In the genomic region with DNA sequence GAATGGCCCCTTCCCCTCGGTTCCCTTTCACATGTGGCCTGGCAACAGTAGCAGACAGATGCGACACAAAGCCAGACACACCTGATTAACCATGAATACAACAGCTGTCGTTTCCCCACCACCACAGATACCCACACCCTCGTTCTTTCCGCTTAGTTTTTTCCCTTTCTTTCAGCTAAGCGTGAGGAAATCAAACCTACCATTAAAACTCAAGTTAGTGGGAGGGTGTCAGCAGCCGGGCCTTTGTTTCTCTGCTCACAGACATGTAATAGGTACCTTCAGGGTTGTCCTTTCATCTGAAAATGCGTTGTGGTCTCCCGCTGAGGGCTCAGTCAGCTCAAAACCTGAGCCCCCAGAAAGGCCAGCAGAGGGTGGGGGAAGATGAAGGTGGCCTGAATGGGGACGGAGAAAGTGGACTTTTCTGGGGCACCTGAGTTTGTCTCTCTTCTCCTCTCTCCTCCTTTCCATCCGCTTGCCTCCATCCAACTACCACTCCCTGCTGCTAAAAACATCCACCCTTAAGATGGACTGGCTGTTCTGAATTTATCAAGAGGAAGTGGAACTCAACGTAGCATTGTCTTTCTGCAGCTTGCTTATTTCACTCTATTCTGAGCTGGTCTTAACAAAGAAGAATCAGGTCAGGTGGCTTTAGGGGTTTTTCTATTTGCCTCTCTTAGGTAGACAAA, we compare ENCODE assay signal across 10 cellular contexts.
A peak's percentile ranks its signal among the peaks of the same experiment; 100 is the strongest.
DNase-seq lines count a peak whose midpoint lies in the region; ATAC-seq and TF ChIP-seq lines count a peak whose summit lies in the region.
"Had no signal": no experiment of that assay in that cellular context is flagged by ENCODE, and none has a peak within 500 bp of the region (broad histone marks: within the 10 kb centered on the region; RNA-seq: fewer than 3 reads in every experiment).

No MANE protein-coding gene starts in this region.

- H3K9me3 Mint-ChIP-seq in WTC11, result peaks cover 26% of the 10 kb centered on the region
- H3K9me3 Mint-ChIP-seq in stimulated activated naive B cell treated with anti-CD40 and anti-IgM and Interleukin-4, amounts not matched to agents 10 μg/mL and 1 μg/mL and 100 μg/mL, for 72 hours, result no peaks in the 10 kb centered on the region
- H3K9me3 Mint-ChIP-seq: HFFc6 had no signal

- POLR2A ChIA-PET in WTC11 (lab: Charles Lee), result no interaction called here
- POLR2A ChIA-PET in PC-9 (lab: Charles Lee; ENCODE audit: unreplicated experiment), result interaction anchor here (0.7 kb wide), 1 partner anchor 516 kb away, joined by 3 read pairs; the partner anchor contains the start of gene JARID2

- H3K9me3 ChIP-seq in PC-9 (ENCODE audit: insufficient read depth, low read depth), result peaks cover 4% of the 10 kb centered on the region
- H3K9me3 ChIP-seq in colonic mucosa, result no peaks in the 10 kb centered on the region

- intact Hi-C loops in PC-9 (cut with micrococcal nuclease; ENCODE audit: unreplicated experiment), result no loop called here
- intact Hi-C loops in colonic mucosa (cut with DNase I), result no loop called here

- H3K27ac Mint-ChIP-seq in WTC11, result peak overlapping the region; percentile 73; the same call in 1 of the 2 replicates
- H3K27ac Mint-ChIP-seq in stimulated activated naive B cell treated with anti-CD40 and anti-IgM and Interleukin-4, amounts not matched to agents 10 μg/mL and 1 μg/mL and 100 μg/mL, for 72 hours, result peak overlapping the region; percentile 97

- peaks cover 9% of the 10 kb centered on the region for H3K27me3 Mint-ChIP-seq in WTC11 (ENCODE audit: low read depth)
- no peaks in the 10 kb centered on the region for H3K27me3 Mint-ChIP-seq in stimulated activated naive B cell treated with anti-CD40 and anti-IgM and Interleukin-4, amounts not matched to agents 10 μg/mL and 1 μg/mL and 100 μg/mL, for 72 hours

- no peak overlapping the region for H3K4me3 Mint-ChIP-seq in WTC11
- H3K4me3 Mint-ChIP-seq in stimulated activated naive B cell treated with anti-CD40 and anti-IgM and Interleukin-4, amounts not matched to agents 10 μg/mL and 1 μg/mL and 100 μg/mL, for 72 hours, result peak overlapping the region; percentile 74 to 76
- H3K4me3 Mint-ChIP-seq: HFFc6 had no signal

- ATAC-seq in HG03432 (IDR thresholded peaks at IDR 0.05; ENCODE audit: unreplicated experiment) (peak; percentile 59), WTC11 (no peak), GM19035 (IDR thresholded peaks at IDR 0.05; ENCODE audit: unreplicated experiment) (no peak)
- peak; percentile 56 to 58 for ATAC-seq in stimulated activated naive B cell treated with anti-CD40 and anti-IgM and Interleukin-4, amounts not matched to agents 10 μg/mL and 1 μg/mL and 100 μg/mL, for 72 hours (replicated peaks)

- CTCF ChIA-PET in WTC11 (lab: Charles Lee) (interaction anchor here (1.0 kb wide), 1 partner anchor 18 kb away, joined by 4 read pairs; no protein-coding TSS in a partner anchor), PC-9 (lab: Charles Lee) (no interaction called here)

- DNase-seq in activated CD8-positive, alpha-beta memory T cell treated with anti-CD3 and anti-CD28 coated beads, Interleukin-2, amount 50 U/mL, for 48 hours, result peak; percentile 63
- no peak for DNase-seq in activated CD8-positive, alpha-beta memory T cell treated with anti-CD3 and anti-CD28 coated beads, Interleukin-2, amount 50 U/mL, for 4 hours
- DNase-seq in WTC11 (ENCODE audit: low spot score) (no peak), PC-9 (no peak), colonic mucosa (no peak)
- peak; percentile 54 for DNase-seq in stimulated activated naive B cell treated with anti-CD40 and anti-IgM and Interleukin-4, amounts not matched to agents 10 μg/mL and 1 μg/mL and 100 μg/mL, for 72 hours
- DNase-seq: Calu3, HFFc6 had no signal

- H3K4me2 ChIP-seq in PC-9, result no peak overlapping the region

- H3K27me3 ChIP-seq in PC-9 (ENCODE audit: insufficient read depth, low read depth), result no peaks in the 10 kb centered on the region
- H3K27me3 ChIP-seq in colonic mucosa, result no peaks in the 10 kb centered on the region

- TF ChIP-seq CTCF in WTC11 (IDR thresholded peaks at IDR 0.05), result no peak
- no peak for TF ChIP-seq CTCF in PC-9 (conservative IDR thresholded peaks at IDR 0.05)
- no peak for TF ChIP-seq CTCF in colonic mucosa (IDR thresholded peaks at IDR 0.05)

- no TSS peak for BruUV-seq in PC-9 (replicated peaks; lab: Mats Ljungman, UMichigan)

- H3K36me3 ChIP-seq in PC-9 (ENCODE audit: low read depth) (no peaks in the 10 kb centered on the region), colonic mucosa (no peaks in the 10 kb centered on the region)

- H4K20me1 ChIP-seq in PC-9 (ENCODE audit: insufficient read depth), result no peaks in the 10 kb centered on the region

- peaks cover 4% of the 10 kb centered on the region; the same call in 1 of the 2 replicates for H3K36me3 Mint-ChIP-seq in WTC11
- H3K36me3 Mint-ChIP-seq in stimulated activated naive B cell treated with anti-CD40 and anti-IgM and Interleukin-4, amounts not matched to agents 10 μg/mL and 1 μg/mL and 100 μg/mL, for 72 hours, result peaks cover 0 to 14% of the 10 kb centered on the region in 2 donors

- H3K4me1 Mint-ChIP-seq in WTC11, result peaks cover 47% of the 10 kb centered on the region
- peaks cover 67 to 82% of the 10 kb centered on the region in 2 donors for H3K4me1 Mint-ChIP-seq in stimulated activated naive B cell treated with anti-CD40 and anti-IgM and Interleukin-4, amounts not matched to agents 10 μg/mL and 1 μg/mL and 100 μg/mL, for 72 hours

- H3K9ac ChIP-seq in colonic mucosa (ENCODE audit: low read depth in 2 of 2, low read length in 2 of 2), result no peak overlapping the region

- no peak overlapping the region for H2AFZ ChIP-seq in PC-9

- H3K27ac ChIP-seq in PC-9 (no peak overlapping the region), colonic mucosa (no peak overlapping the region)

- no peaks in the 10 kb centered on the region for H3K79me2 ChIP-seq in PC-9 (ENCODE audit: low read depth)

- no peaks in the 10 kb centered on the region for H3K9me2 ChIP-seq in PC-9 (ENCODE audit: insufficient read depth)

- peaks cover 40% of the 10 kb centered on the region for H3F3A ChIP-seq in PC-9 (ENCODE audit: insufficient read depth, low read depth)

- no peak overlapping the region for H3K4me3 ChIP-seq in PC-9
- no peak overlapping the region for H3K4me3 ChIP-seq in colonic mucosa

- peaks cover 42% of the 10 kb centered on the region for H3K4me1 ChIP-seq in PC-9 (replicated peaks; ENCODE audit: insufficient read depth)
- no peaks in the 10 kb centered on the region for H3K4me1 ChIP-seq in colonic mucosa

TF ChIP-seq in WTC11, 78 proteins besides CTCF, POLR2A, EP300 and RAD21 (continues in another document):
- TF ChIP-seq ZNF396 (CRISPR knock-in tag; IDR thresholded peaks at IDR 0.05; ENCODE audit: borderline replicate concordance) (no peak), SMAD3 (CRISPR knock-in tag; IDR thresholded peaks at IDR 0.05; ENCODE audit: borderline replicate concordance) (no peak), ZBTB21 (CRISPR knock-in tag; IDR thresholded peaks at IDR 0.05; ENCODE audit: borderline replicate concordance) (no peak), ZNF532 (CRISPR knock-in tag; IDR thresholded peaks at IDR 0.05; ENCODE audit: borderline replicate concordance) (no peak), FOXK1 (CRISPR knock-in tag; IDR thresholded peaks at IDR 0.05) (no peak), FOXJ3 (CRISPR knock-in tag; IDR thresholded peaks at IDR 0.05; ENCODE audit: borderline replicate concordance) (no peak), MYBL2 (CRISPR knock-in tag; IDR thresholded peaks at IDR 0.05) (no peak), CREM (CRISPR knock-in tag; IDR thresholded peaks at IDR 0.05) (no peak), ZNF671 (CRISPR knock-in tag; IDR thresholded peaks at IDR 0.05) (no peak), SP1 (CRISPR knock-in tag; conservative IDR thresholded peaks at IDR 0.05) (no peak)
- TF ChIP-seq, protein P1, sequence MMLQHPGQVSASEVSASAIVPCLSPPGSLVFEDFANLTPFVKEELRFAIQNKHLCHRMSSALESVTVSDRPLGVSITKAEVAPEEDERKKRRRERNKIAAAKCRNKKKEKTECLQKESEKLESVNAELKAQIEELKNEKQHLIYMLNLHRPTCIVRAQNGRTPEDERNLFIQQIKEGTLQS (CRISPR knock-in tag; conservative IDR thresholded peaks at IDR 0.05), result no peak

Comparison
In these comparisons a context has a peak if more than half of its experiments do, and no peak if none do; other contexts are left out.
1. DNase-seq: peak in activated CD8-positive, alpha-beta memory T cell treated with anti-CD3 and anti-CD28 coated beads, Interleukin-2, amount 50 U/mL, for 48 hours (single experiment) and stimulated activated naive B cell treated with anti-CD40 and anti-IgM and Interleukin-4, amounts not matched to agents 10 μg/mL and 1 μg/mL and 100 μg/mL, for 72 hours (single experiment); none in activated CD8-positive, alpha-beta memory T cell treated with anti-CD3 and anti-CD28 coated beads, Interleukin-2, amount 50 U/mL, for 4 hours (single experiment), WTC11 (single experiment), PC-9 (0 of 2) and colonic mucosa (single experiment).
2. ATAC-seq: peak in HG03432 (single experiment) and stimulated activated naive B cell treated with anti-CD40 and anti-IgM and Interleukin-4, amounts not matched to agents 10 μg/mL and 1 μg/mL and 100 μg/mL, for 72 hours (2 of 2); none in WTC11 (single experiment) and GM19035 (single experiment).